14 cellular contexts compared by ENCODE assay signal in the genomic region with DNA sequence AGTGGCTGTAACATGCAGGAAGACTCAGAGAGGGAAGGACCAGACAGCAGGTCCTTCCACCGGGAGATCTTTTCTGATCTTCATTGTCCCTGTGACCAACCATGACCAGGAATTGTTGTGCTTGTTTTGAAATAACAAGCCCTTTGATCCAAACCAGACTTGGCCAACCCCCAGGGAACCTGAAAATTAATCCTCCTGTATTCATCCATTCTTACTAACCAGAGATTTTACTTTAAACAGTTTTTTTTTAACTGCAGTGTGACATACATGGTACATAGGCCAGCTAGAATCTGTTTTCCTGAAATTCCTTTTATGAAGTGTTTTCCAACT. TPM values are rescaled to one million over a fixed set of nuclear protein-coding genes. Genes with fewer than 3 reads are reported as not detected.
A peak's percentile ranks its signal among the peaks of the same experiment; 100 is the strongest.
DNase-seq lines count a peak whose midpoint lies in the region; ATAC-seq and TF ChIP-seq lines count a peak whose summit lies in the region.
"Had no signal": no experiment of that assay in that cellular context is flagged by ENCODE, and none has a peak within 500 bp of the region (broad histone marks: within the 10 kb centered on the region; RNA-seq: fewer than 3 reads in every experiment).

No MANE protein-coding gene starts in this region.

- H2BK120ac ChIP-seq in mesendoderm (ENCODE audit: low read depth, low read length): no peak overlapping the region

- H3K9ac ChIP-seq in mesendoderm (ENCODE audit: low read length): no peak overlapping the region

- no peak for ATAC-seq in GM18498 (IDR thresholded peaks at IDR 0.05; ENCODE audit: unreplicated experiment)
- ATAC-seq: activated CD4-positive, CD25-positive, alpha-beta regulatory T cell treated with anti-CD3 and anti-CD28 coated beads, Interleukin-2, amount 50 U/mL, for 24 hours; esophagus mucosa had no signal

- intact Hi-C loops in PC-9 (cut with micrococcal nuclease; ENCODE audit: unreplicated experiment) (loop anchor here (2.0 to 5.0 kb wide), 2 partner anchors 39 to 414 kb away; no protein-coding TSS in a partner anchor), tibial artery (cut with DNase I; ENCODE audit: low total_unique reads) (no loop called here)

- peak overlapping the region; percentile 10 for H3K56ac ChIP-seq in mesendoderm (ENCODE audit: low read length)

- H3K9me3 ChIP-seq in PC-9 (ENCODE audit: insufficient read depth, low read depth): no peaks in the 10 kb centered on the region
- H3K9me3 ChIP-seq in tibial artery: no peaks in the 10 kb centered on the region

- H3K4me1 ChIP-seq in PC-9 (replicated peaks; ENCODE audit: insufficient read depth) (peaks cover 39% of the 10 kb centered on the region), mesendoderm (ENCODE audit: control insufficient read depth, low read depth, low read length) (peaks cover 2% of the 10 kb centered on the region), tibial artery (peaks cover 0 to 91% (median 74%) of the 10 kb centered on the region in 4 donors)

- WGBS in mesendoderm (ENCODE audit: extremely low coverage, insufficient coverage, low lambda C conversion rate): no CpG with 5 or more reads among the region's 1 CpG

- H3K27me3 ChIP-seq in PC-9 (ENCODE audit: insufficient read depth, low read depth) (no peaks in the 10 kb centered on the region), mesendoderm (ENCODE audit: insufficient read depth, low read length, poor library complexity) (no peaks in the 10 kb centered on the region), tibial artery (no peaks in the 10 kb centered on the region)

- H4K5ac ChIP-seq in mesendoderm (ENCODE audit: low read length): no peak overlapping the region

- H3K79me2 ChIP-seq in PC-9 (ENCODE audit: low read depth): peaks cover 11% of the 10 kb centered on the region; the same call in 1 of the 2 replicates
- H3K79me2 ChIP-seq in mesendoderm (ENCODE audit: control insufficient read depth, insufficient read depth, low read length): peaks cover 7% of the 10 kb centered on the region

- no peak overlapping the region for H3K18ac ChIP-seq in mesendoderm (ENCODE audit: low read length)

- no peak overlapping the region for H4K8ac ChIP-seq in mesendoderm (ENCODE audit: low read depth, low read length)

- H3K27ac ChIP-seq in PC-9: peak overlapping the region; percentile 38
- peak overlapping the region; percentile 92 to 97 for H3K27ac ChIP-seq in coronary artery
- H3K27ac ChIP-seq in mesendoderm (ENCODE audit: low read depth, low read length): no peak overlapping the region
- peak overlapping the region; percentile 80 to 89 for H3K27ac ChIP-seq in tibial artery

- no peak for DNase-seq in PC-9
- no peak for DNase-seq in coronary artery (ENCODE audit: low spot score)
- no peak for DNase-seq in mesendoderm
- DNase-seq in tibial artery: no peak
- no peak for DNase-seq in NCI-H69 (lab: John Stamatoyannopoulos, UW)
- DNase-seq in mesenteric fat pad (ENCODE audit: low spot score): no peak
- DNase-seq in kidney glomerular epithelial cell (lab: John Stamatoyannopoulos, UW): no peak
- DNase-seq: activated CD8-positive, alpha-beta memory T cell treated with anti-CD3 and anti-CD28 coated beads, Interleukin-2, amount 50 U/mL, for 4 hours; activated naive CD4-positive, alpha-beta T cell treated with anti-CD3 and anti-CD28 coated beads for 36 hours; CD8-positive, alpha-beta memory T cell; OCI-M1 had no signal

- H2BK15ac ChIP-seq in mesendoderm (replicated peaks; ENCODE audit: low read depth): no peak overlapping the region

- H2AK5ac ChIP-seq in mesendoderm (ENCODE audit: low read length): no peak overlapping the region

- no peak overlapping the region for H2AFZ ChIP-seq in PC-9

- no peak overlapping the region for H3K4ac ChIP-seq in mesendoderm (ENCODE audit: low read depth, low read length)

- H3K4me3 ChIP-seq in PC-9 (peak overlapping the region; percentile 23; the same call in 1 of the 2 replicates), coronary artery (peak overlapping the region; percentile 61), mesendoderm (ENCODE audit: low read length) (no peak overlapping the region), tibial artery (peak overlapping the region; percentile 9 to 27)

- H3K79me1 ChIP-seq in mesendoderm (ENCODE audit: low read length): peaks cover 8% of the 10 kb centered on the region

- H3K4me2 ChIP-seq in PC-9: peak overlapping the region; percentile 61
- no peak overlapping the region for H3K4me2 ChIP-seq in mesendoderm (ENCODE audit: low read length)

- CTCF ChIA-PET in PC-9 (lab: Charles Lee): no interaction called here

- no peak overlapping the region for H3K23ac ChIP-seq in mesendoderm (ENCODE audit: low read length)

- TF ChIP-seq CTCF in PC-9 (conservative IDR thresholded peaks at IDR 0.05): no peak
- TF ChIP-seq CTCF in coronary artery (IDR thresholded peaks at IDR 0.05): no peak
- no peak for TF ChIP-seq CTCF in tibial artery (IDR thresholded peaks at IDR 0.05)

- peaks cover 27% of the 10 kb centered on the region for H4K20me1 ChIP-seq in PC-9 (ENCODE audit: insufficient read depth)

- H3K36me3 ChIP-seq in PC-9 (ENCODE audit: low read depth): no peaks in the 10 kb centered on the region
- H3K36me3 ChIP-seq in mesendoderm (ENCODE audit: control insufficient read depth, insufficient read depth, low read length): no peaks in the 10 kb centered on the region
- H3K36me3 ChIP-seq in tibial artery: peaks cover 11 to 15% (median 12%) of the 10 kb centered on the region in 3 donors

- POLR2A ChIA-PET in PC-9 (lab: Charles Lee; ENCODE audit: unreplicated experiment): no interaction called here

- H3K9me2 ChIP-seq in PC-9 (ENCODE audit: insufficient read depth): no peaks in the 10 kb centered on the region

- BruUV-seq in PC-9 (replicated peaks; lab: Mats Ljungman, UMichigan): no TSS peak

- H3F3A ChIP-seq in PC-9 (ENCODE audit: insufficient read depth, low read depth): peaks cover 22% of the 10 kb centered on the region

- no peak overlapping the region for H2BK5ac ChIP-seq in mesendoderm (ENCODE audit: low read length)

RNA-seq across cellular contexts. Expression of gene WFS1, which starts 4.0 kb away (rescaled TPM):
- 53.7 and 57.1 TPM in 2 replicates for total RNA-seq in PC-9 (2021)
- 23.7 TPM for polyA plus RNA-seq in mesendoderm (2013, experiment 1 of 2)
- 21.6 TPM for polyA plus RNA-seq in mesendoderm (2013, experiment 2 of 2)
- 97.2 TPM for total RNA-seq in mesenteric fat pad
